24 cellular contexts compared by ENCODE assay signal in genomic region chr14:23627961-23628360, GRCh38. TPM values are rescaled to one million over a fixed set of nuclear protein-coding genes. Genes with fewer than 3 reads are reported as not detected.
"Had no signal": no experiment of that assay in that cellular context is flagged by ENCODE, and none has a peak within 500 bp of the region (broad histone marks: within the 10 kb centered on the region; RNA-seq: fewer than 3 reads in every experiment).

No MANE protein-coding gene starts in this region.

- H3K4me1 ChIP-seq: foreskin keratinocyte had no signal

- H3K36me3 ChIP-seq: gastroesophageal sphincter, heart left ventricle, neutrophil, pancreas, tibial artery, upper lobe of left lung had no signal

- H3K27ac ChIP-seq: foreskin keratinocyte, gastroesophageal sphincter, heart left ventricle, hepatocyte, neutrophil, pancreas, testis, tibial artery, upper lobe of left lung had no signal

- H3K27me3 ChIP-seq: heart left ventricle, hepatocyte, pancreas, testis, tibial artery, upper lobe of left lung had no signal

- H3K4me3 ChIP-seq: gastroesophageal sphincter, heart left ventricle, hepatocyte, lung, pancreas, testis, tibial artery, upper lobe of left lung had no signal

- H2AFZ ChIP-seq: hepatocyte had no signal

- H3K79me2 ChIP-seq: hepatocyte had no signal

- H3K9me3 ChIP-seq: neutrophil, pancreas, testis, tibial artery had no signal

- H3K4me2 ChIP-seq: hepatocyte had no signal

- DNase-seq: cortex of kidney; effector memory CD8-positive, alpha-beta T cell; foreskin keratinocyte; kidney; natural killer cell; pancreas; stimulated activated CD4-positive, alpha-beta T cell treated with anti-CD3 and anti-CD28 coated beads, Interleukin-2, amount 100 ng/mL, for 24 hours; stimulated activated CD4-positive, alpha-beta T cell treated with anti-CD3 and anti-CD28 coated beads, Interleukin-4, amount 100 ng/mL, for 24 hours; stimulated activated naive CD8-positive, alpha-beta T cell treated with anti-CD3 and anti-CD28 coated beads, Interleukin-15, Interleukin-2, amounts not matched to agents 100 U/mL and 50 U/mL, for 24 hours; substantia nigra; testis; tibial artery; upper lobe of left lung had no signal

RNA-seq across cellular contexts. Expression of gene DHRS2, which starts 8.2 kb away (rescaled TPM):
- total RNA-seq: mononuclear cell, neural crest cell, posterior vena cava, sciatic nerve, skeletal muscle tissue had no signal

RNA-seq across cellular contexts. Expression of gene JPH4, which starts 49.4 kb away (rescaled TPM):
- total RNA-seq: foreskin keratinocyte, mononuclear cell, pulmonary artery endothelial cell had no signal
- polyA plus RNA-seq: foreskin keratinocyte had no signal
